In the genomic region with DNA sequence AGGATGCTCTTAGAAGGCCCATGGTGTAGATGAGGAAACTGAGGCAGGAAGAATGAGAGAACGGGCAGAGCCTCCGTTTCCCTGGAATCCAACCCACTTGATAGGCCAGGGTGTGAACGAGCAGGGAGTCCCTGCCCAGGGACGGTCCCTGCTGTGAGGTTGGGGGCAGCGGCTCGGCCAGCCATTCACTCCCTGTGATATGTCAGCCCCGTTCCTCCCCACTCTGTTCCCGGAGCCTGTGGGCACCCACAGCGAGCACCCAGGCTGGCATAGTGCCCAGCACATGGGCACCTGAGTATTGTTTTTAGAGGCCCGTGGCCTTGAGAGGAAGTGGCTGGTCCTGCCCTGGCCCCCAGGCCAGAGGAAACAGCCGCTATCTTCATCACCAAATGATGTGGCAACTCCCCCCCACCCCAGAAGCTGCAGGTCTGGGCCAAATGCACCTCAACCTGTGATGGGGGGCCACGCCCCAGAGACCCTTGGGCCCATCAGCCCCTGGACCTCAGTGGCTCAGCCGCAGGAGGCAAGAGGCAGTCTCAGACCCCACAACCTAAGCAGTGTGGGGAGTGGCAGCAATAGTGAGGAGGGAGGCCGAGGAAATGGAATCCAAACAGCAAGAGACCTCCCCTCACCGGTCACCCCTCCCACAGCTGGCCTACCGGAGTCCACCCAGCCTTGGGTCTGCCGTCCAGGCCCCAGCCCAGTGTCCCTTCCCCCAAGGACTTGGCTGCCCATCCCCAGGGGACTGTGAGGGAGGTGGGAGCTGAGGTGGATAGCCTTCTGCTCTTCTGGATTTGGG, we compare ENCODE assay signal across 15 cellular contexts. TPM values are rescaled to one million over a fixed set of nuclear protein-coding genes. Genes with fewer than 3 reads are reported as not detected.
DNase-seq lines count a peak whose midpoint lies in the region; ATAC-seq, FAIRE-seq and TF ChIP-seq lines count a peak whose summit lies in the region.
"Had no signal": no experiment of that assay in that cellular context is flagged by ENCODE, and none has a peak within 500 bp of the region (broad histone marks: within the 10 kb centered on the region; RNA-seq: fewer than 3 reads in every experiment).

No MANE protein-coding gene starts in this region.

- no peaks in the 10 kb centered on the region for H3K27me3 Mint-ChIP-seq in Caco-2 (ENCODE audit: insufficient read depth, unreplicated experiment)
- H3K27me3 Mint-ChIP-seq: activated CD4-positive, alpha-beta T cell treated with anti-CD3 and anti-CD28 coated beads, Interleukin-2, amount 10 ng/mL, durations not matched to agents 7 days and 5 days; B cell; IgD-negative memory B cell had no signal

- peak overlapping the region; percentile 70 for H3K4me2 ChIP-seq in smooth muscle cell

- BruUV-seq in Caco-2 (replicated peaks; lab: Mats Ljungman, UMichigan), result no TSS peak

- no peak for ATAC-seq in gastroesophageal sphincter
- ATAC-seq: esophagus mucosa had no signal

- FAIRE-seq in GM12891 (lab: Jason Lieb, UNC), result no peak
- FAIRE-seq: bronchial epithelial cell had no signal

- DNase-seq in Caco-2 (no peak), adipocyte (ENCODE audit: low read depth) (no peak), smooth muscle cell (lab: John Stamatoyannopoulos, UW; ENCODE audit: unreplicated experiment) (no peak), WERI-Rb-1 (no peak), NCI-H1930 (lab: John Stamatoyannopoulos, UW) (no peak), GM12891 (ENCODE audit: insufficient read length, low spot score) (no peak), mucosa of gallbladder (ENCODE audit: low spot score) (no peak)
- DNase-seq: activated CD4-positive, alpha-beta T cell treated with anti-CD3 and anti-CD28 coated beads, Interleukin-2, amount 10 ng/mL, durations not matched to agents 7 days and 5 days; NCI-H187 had no signal

- H3K27me3 ChIP-seq in Caco-2 (replicated peaks; ENCODE audit: control insufficient read depth, insufficient read depth, low read length) (no peaks in the 10 kb centered on the region), adipocyte (replicated peaks; ENCODE audit: control insufficient read depth, insufficient read depth, low read length) (no peaks in the 10 kb centered on the region), gastroesophageal sphincter (no peaks in the 10 kb centered on the region), smooth muscle cell (ENCODE audit: low read depth) (no peaks in the 10 kb centered on the region), WERI-Rb-1 (ENCODE audit: insufficient read depth, low read depth, severe bottlenecking) (no peaks in the 10 kb centered on the region)

- CTCF ChIA-PET in Caco-2 (lab: Charles Lee), result interaction anchor here (1.0 kb wide), 1 partner anchor 197 kb away, joined by 4 read pairs; no protein-coding TSS in a partner anchor

- no peaks in the 10 kb centered on the region for H4K20me1 ChIP-seq in smooth muscle cell (ENCODE audit: low read depth)

- peak overlapping the region; percentile 58 for H3K9ac ChIP-seq in adipocyte (ENCODE audit: low read length)
- H3K9ac ChIP-seq in smooth muscle cell (ENCODE audit: low read depth), result peak overlapping the region; percentile 64

- no peak overlapping the region for H3K4me3 Mint-ChIP-seq in Caco-2 (ENCODE audit: unreplicated experiment)
- H3K4me3 Mint-ChIP-seq: activated CD4-positive, alpha-beta T cell treated with anti-CD3 and anti-CD28 coated beads, Interleukin-2, amount 10 ng/mL, durations not matched to agents 7 days and 5 days; B cell had no signal

- no peaks in the 10 kb centered on the region for H3F3A ChIP-seq in smooth muscle cell (ENCODE audit: low read depth)

- H3K9me3 ChIP-seq in Caco-2, result no peaks in the 10 kb centered on the region
- H3K9me3 ChIP-seq in adipocyte (ENCODE audit: control insufficient read depth, low read length), result no peaks in the 10 kb centered on the region
- no peaks in the 10 kb centered on the region for H3K9me3 ChIP-seq in gastroesophageal sphincter
- no peaks in the 10 kb centered on the region for H3K9me3 ChIP-seq in smooth muscle cell (replicated peaks; ENCODE audit: low read depth)
- H3K9me3 ChIP-seq in WERI-Rb-1 (ENCODE audit: severe bottlenecking), result no peaks in the 10 kb centered on the region

- peaks cover 30% of the 10 kb centered on the region for H3K4me1 Mint-ChIP-seq in Caco-2 (ENCODE audit: low read depth, unreplicated experiment)

- 85% methylated on average over 5 of the region's 17 CpGs; no CpG with 5 or more reads in 1 of the 2 donors for WGBS in gastroesophageal sphincter (ENCODE audit: low coverage in 1 of 2), 2 donors
- 94% methylated on average over 17 of the region's 17 CpGs for WGBS in smooth muscle cell (ENCODE audit: low lambda C conversion rate)

- H3K27ac ChIP-seq in gastroesophageal sphincter, result peak overlapping the region in 3 of 4 donors; percentile 43 to 87 (median 57)
- peak overlapping the region; percentile 87 for H3K27ac ChIP-seq in smooth muscle cell (ENCODE audit: low read depth)
- no peak overlapping the region for H3K27ac ChIP-seq in WERI-Rb-1

- POLR2A ChIA-PET in Caco-2 (lab: Charles Lee), result no interaction called here

- peaks cover 7% of the 10 kb centered on the region for H3K36me3 Mint-ChIP-seq in Caco-2 (ENCODE audit: insufficient read depth, unreplicated experiment)

- H3K36me3 ChIP-seq in Caco-2 (ENCODE audit: control insufficient read depth, insufficient read depth, low read length) (no peaks in the 10 kb centered on the region), adipocyte (ENCODE audit: control insufficient read depth, insufficient read depth, low read length, severe bottlenecking) (no peaks in the 10 kb centered on the region), gastroesophageal sphincter (no peaks in the 10 kb centered on the region), smooth muscle cell (ENCODE audit: low read depth) (no peaks in the 10 kb centered on the region), WERI-Rb-1 (no peaks in the 10 kb centered on the region)

- intact Hi-C loops in Caco-2 (cut with micrococcal nuclease; ENCODE audit: unreplicated experiment), result no loop called here

- no peak for TF ChIP-seq CTCF in Caco-2 (IDR thresholded peaks at IDR 0.05; ENCODE audit: insufficient read depth in 1 of 2, low read depth in 1 of 2, low read length in 1 of 2, severe bottlenecking in 1 of 2, unreplicated experiment in 1 of 2)
- no peak for TF ChIP-seq CTCF in gastroesophageal sphincter (IDR thresholded peaks at IDR 0.05)
- TF ChIP-seq CTCF in smooth muscle cell (IDR thresholded peaks at IDR 0.05; ENCODE audit: borderline replicate concordance, insufficient read depth, poor library complexity, severe bottlenecking), result no peak
- TF ChIP-seq CTCF in WERI-Rb-1 (IDR thresholded peaks at IDR 0.05; ENCODE audit: low read depth, low read length), result no peak

- no peaks in the 10 kb centered on the region for H3K9me3 Mint-ChIP-seq in Caco-2 (ENCODE audit: unreplicated experiment)
- H3K9me3 Mint-ChIP-seq: activated CD4-positive, alpha-beta T cell treated with anti-CD3 and anti-CD28 coated beads, Interleukin-2, amount 10 ng/mL, durations not matched to agents 7 days and 5 days; activated T-helper 2 cell treated with anti-CD3 and anti-CD28 coated beads, Interferon-gamma antibody, Interleukin-2, Interleukin-4, amounts not matched to agents 10 μg/mL and 5 μg/mL and 100 μg/mL, durations not matched to agents 14 hours and 24 hours and 36 hours; IgD-negative memory B cell had no signal

- no peak for TF ChIP-seq POLR2A in gastroesophageal sphincter (IDR thresholded peaks at IDR 0.05)
- no peak for TF ChIP-seq POLR2A in GM12891 (IDR thresholded peaks at IDR 0.05; ENCODE audit: low read depth, low read length)

- no peaks in the 10 kb centered on the region for H3K79me2 ChIP-seq in smooth muscle cell (ENCODE audit: low read depth)

- H3K4me1 ChIP-seq in Caco-2 (peaks cover 64% of the 10 kb centered on the region), adipocyte (ENCODE audit: control insufficient read depth, insufficient read depth, low read length) (peaks cover 62% of the 10 kb centered on the region), gastroesophageal sphincter (peaks cover 0 to 70% (median 15%) of the 10 kb centered on the region in 3 donors), smooth muscle cell (ENCODE audit: low read depth) (peaks cover 19% of the 10 kb centered on the region)

- H2AFZ ChIP-seq in smooth muscle cell (ENCODE audit: low read depth), result no peak overlapping the region

- TF ChIP-seq EP300 in gastroesophageal sphincter (IDR thresholded peaks at IDR 0.05), result no peak

- H3K27ac Mint-ChIP-seq in Caco-2 (ENCODE audit: unreplicated experiment), result peak overlapping the region; percentile 64
- H3K27ac Mint-ChIP-seq: activated CD4-positive, alpha-beta T cell treated with anti-CD3 and anti-CD28 coated beads, Interleukin-2, amount 10 ng/mL, durations not matched to agents 7 days and 5 days; activated T-helper 2 cell treated with anti-CD3 and anti-CD28 coated beads, Interferon-gamma antibody, Interleukin-2, Interleukin-4, amounts not matched to agents 10 μg/mL and 5 μg/mL and 100 μg/mL, durations not matched to agents 14 hours and 24 hours and 36 hours had no signal

- H3K4me3 ChIP-seq in Caco-2 (ENCODE audit: low read depth, low read length), result no peak overlapping the region
- no peak overlapping the region for H3K4me3 ChIP-seq in adipocyte (ENCODE audit: low read length)
- H3K4me3 ChIP-seq in gastroesophageal sphincter, result no peak overlapping the region
- H3K4me3 ChIP-seq in smooth muscle cell, result no peak overlapping the region
- H3K4me3 ChIP-seq in WERI-Rb-1 (ENCODE audit: low read depth, low read length), result no peak overlapping the region

TF ChIP-seq in GM12891, 5 proteins besides CTCF, POLR2A, EP300 and RAD21:
- TF ChIP-seq POLR2AphosphoS5 (IDR thresholded peaks at IDR 0.05; ENCODE audit: low read depth, low read length) (no peak), SPI1 (IDR thresholded peaks at IDR 0.05; ENCODE audit: low read depth, low read length) (no peak)

RNA-seq across cellular contexts. Expression of gene ALDH3B1, which starts 2.1 kb away (rescaled TPM):
- total RNA-seq in Caco-2 (2022) (8.2 and 9.1 TPM in 2 replicates), gastroesophageal sphincter (10 to 100 TPM in 2 of 4 donors, 1 to 10 TPM in 2; 6.4 to 15.1 (median 11.2) TPM), smooth muscle cell (6.9 and 9.9 TPM in 2 replicates), mucosa of gallbladder (34.8 TPM)
- 8.8 and 9.1 TPM in 2 replicates for polyA plus RNA-seq in smooth muscle cell
- polyA plus RNA-seq in GM12891 (2012; ENCODE audit: low read depth, missing spikeins), result 0.06 TPM
- total RNA-seq: activated T-helper 2 cell treated with anti-CD3 and anti-CD28 coated beads, Interferon-gamma antibody, Interleukin-2, Interleukin-4, amounts not matched to agents 10 μg/mL and 5 μg/mL and 100 μg/mL, durations not matched to agents 14 hours and 24 hours and 36 hours had no signal

RNA-seq across cellular contexts. Expression of gene UNC93B1, which starts 8.3 kb away (rescaled TPM):
- total RNA-seq in Caco-2 (2022) (26.5 and 29.3 TPM in 2 replicates), gastroesophageal sphincter (10 to 100 TPM; 12.6 to 33.0 (median 26.1) TPM), smooth muscle cell (17.5 and 18.3 TPM in 2 replicates), mucosa of gallbladder (107 TPM)
- 25.1 and 33.4 TPM in 2 replicates for polyA plus RNA-seq in smooth muscle cell
- polyA plus RNA-seq in GM12891 (2012; ENCODE audit: low read depth, missing spikeins), result 34.5 TPM

RNA-seq across cellular contexts. Expression of gene NDUFS8, which starts 18.2 kb away (rescaled TPM):
- 309 and 334 TPM in 2 replicates for total RNA-seq in Caco-2 (2022)
- total RNA-seq in gastroesophageal sphincter, result 100 to 1,000 TPM; 145 to 203 (median 159) TPM
- total RNA-seq in smooth muscle cell, result 115 and 165 TPM in 2 replicates
- polyA plus RNA-seq in smooth muscle cell, result 302 and 314 TPM in 2 replicates
- 127 TPM for polyA plus RNA-seq in GM12891 (2012; ENCODE audit: low read depth, missing spikeins)
- 168 TPM for total RNA-seq in mucosa of gallbladder

RNA-seq across cellular contexts. Expression of gene TCIRG1, which starts 26.6 kb away (rescaled TPM):
- 2.7 and 2.8 TPM in 2 replicates for total RNA-seq in Caco-2 (2022)
- 100 to 1,000 TPM in 1 of 4 donors, 10 to 100 TPM in 3; 44.5 to 140 (median 81.2) TPM for total RNA-seq in gastroesophageal sphincter
- 37.2 and 39.7 TPM in 2 replicates for total RNA-seq in smooth muscle cell
- 59.0 and 76.4 TPM in 2 replicates for polyA plus RNA-seq in smooth muscle cell
- 85.7 TPM for polyA plus RNA-seq in GM12891 (2012; ENCODE audit: low read depth, missing spikeins)
- 151 TPM for total RNA-seq in mucosa of gallbladder
